In the genomic region with DNA sequence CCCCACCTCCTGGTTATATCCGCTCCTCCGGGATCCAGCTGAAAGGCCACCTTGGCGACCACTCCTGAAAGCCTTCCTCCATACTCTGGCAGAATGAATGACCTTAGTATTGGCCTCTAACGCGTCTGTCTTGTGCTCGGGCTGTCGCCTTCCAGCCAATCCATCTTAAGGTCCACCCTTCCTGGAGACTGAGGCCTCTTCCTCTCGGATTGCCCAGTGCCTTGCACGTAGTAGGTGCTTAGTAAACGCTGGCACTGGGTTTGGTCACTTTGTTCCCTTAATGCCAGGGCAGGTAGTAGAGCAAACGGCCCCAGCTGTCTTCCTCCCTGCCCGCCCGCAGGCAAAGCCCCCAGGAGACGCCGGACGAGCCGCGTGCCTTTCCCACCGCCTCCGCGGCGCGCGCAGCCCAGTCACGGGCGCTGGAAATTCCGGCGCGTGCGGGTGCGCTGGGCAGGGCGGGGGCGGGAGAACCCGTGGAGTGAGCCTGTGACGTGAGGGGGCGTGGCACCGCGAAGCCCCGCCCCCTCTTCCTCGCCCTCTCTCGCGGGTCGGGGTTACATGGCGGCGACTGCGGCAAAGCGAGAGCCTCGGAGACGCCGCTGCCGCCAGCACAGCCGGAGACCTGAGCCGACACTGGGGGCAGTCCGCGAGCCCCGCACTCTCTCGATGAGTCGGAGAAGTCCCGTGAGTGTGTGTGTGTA, we compare ENCODE assay signal across 8 cellular contexts. TPM values are rescaled to one million over a fixed set of nuclear protein-coding genes. Genes with fewer than 3 reads are reported as not detected.
A peak's percentile ranks its signal among the peaks of the same experiment; 100 is the strongest.
DNase-seq lines count a peak whose midpoint lies in the region; ATAC-seq and TF ChIP-seq lines count a peak whose summit lies in the region.

Gene MAPK6 (plus strand): TSS at position 527 of the 701 bp plus-strand sequence. CDS start 27,242 bp downstream, outside the sequence.

- H3K36me3 Mint-ChIP-seq in activated CD8-positive, alpha-beta T cell treated with anti-CD3 and anti-CD28 coated beads for 36 hours (ENCODE audit: low read depth): peaks cover 9% of the 10 kb centered on the region

- peaks cover 8% of the 10 kb centered on the region in 2 donors for H3K4me1 ChIP-seq in lung (ENCODE audit: control insufficient read depth in 2 of 2, insufficient read depth in 2 of 2, low read length in 2 of 2)

- peak within 1 kb of the TSS; percentile 79 for H3K4me3 ChIP-seq in lung

- no peaks in the 10 kb centered on the region for H3K27me3 ChIP-seq in lung (ENCODE audit: control insufficient read depth, insufficient read depth)

- POLR2A ChIA-PET in activated CD8-positive, alpha-beta T cell treated with anti-CD3 and anti-CD28 coated beads for 36 hours (lab: Charles Lee): interaction anchor here (0.7 to 4.0 kb wide), 2 partner anchors 14 to 22 kb away, joined by 3 to 30 read pairs; no protein-coding TSS in a partner anchor

- peak; percentile 99 for DNase-seq in CD1c-positive myeloid dendritic cell (ENCODE audit: extremely low spot score)
- DNase-seq in NCI-H82 treated with DMSO at 0.1 percent for 48 hours (lab: John Stamatoyannopoulos, UW; ENCODE audit: unreplicated experiment): peak; percentile 69
- peak; percentile 95 for DNase-seq in activated CD8-positive, alpha-beta T cell treated with anti-CD3 and anti-CD28 coated beads for 36 hours
- peak; percentile 95 for DNase-seq in ecto neural progenitor cell (ENCODE audit: low spot score)
- DNase-seq in lung (ENCODE audit: low spot score): peak; percentile 92
- peak; percentile 85 to 94 (median 85) for DNase-seq in stimulated activated CD4-positive, alpha-beta T cell treated with anti-CD3 and anti-CD28 coated beads, TNF-alpha, amount 100 ng/mL, for 24 hours (ENCODE audit: low read depth in 3 of 3)

- H3K4me1 Mint-ChIP-seq in activated CD8-positive, alpha-beta T cell treated with anti-CD3 and anti-CD28 coated beads for 36 hours (ENCODE audit: low read depth): peaks cover 34% of the 10 kb centered on the region

- TF ChIP-seq CTCF in activated CD8-positive, alpha-beta T cell treated with anti-CD3 and anti-CD28 coated beads for 36 hours (IDR thresholded peaks at IDR 0.05): no peak
- no peak for TF ChIP-seq CTCF in lung (IDR thresholded peaks at IDR 0.05; ENCODE audit: control extremely low read depth, extremely low read depth)

- no peaks in the 10 kb centered on the region for H3K9me3 Mint-ChIP-seq in activated CD8-positive, alpha-beta T cell treated with anti-CD3 and anti-CD28 coated beads for 36 hours

- ATAC-seq in GM19372 (IDR thresholded peaks at IDR 0.05; ENCODE audit: low read depth, unreplicated experiment) (peak; percentile 74), HG03521 (IDR thresholded peaks at IDR 0.05; ENCODE audit: unreplicated experiment) (peak; percentile 69), lung (ENCODE audit: insufficient read depth, low FRiP score) (peak; percentile 90)
- ATAC-seq in activated CD8-positive, alpha-beta T cell treated with anti-CD3 and anti-CD28 coated beads for 36 hours: peak; percentile 82

- H3K4me3 Mint-ChIP-seq in activated CD8-positive, alpha-beta T cell treated with anti-CD3 and anti-CD28 coated beads for 36 hours: peak within 1 kb of the TSS; percentile 90

- H3K36me3 ChIP-seq in lung (ENCODE audit: control insufficient read depth in 2 of 2, insufficient read depth in 2 of 2, low read length in 2 of 2): no peaks in the 10 kb centered on the region

- CTCF ChIA-PET in activated CD8-positive, alpha-beta T cell treated with anti-CD3 and anti-CD28 coated beads for 36 hours (lab: Charles Lee): no interaction called here

- H3K9me3 ChIP-seq in lung (ENCODE audit: control insufficient read depth in 2 of 2, insufficient read depth in 1 of 2, low read length in 1 of 2): no peaks in the 10 kb centered on the region

- H3K27ac ChIP-seq in lung (ENCODE audit: low read depth in 1 of 2, low read length in 1 of 2): peak within 1 kb of the TSS; percentile 97 to 100

- 4 to 7% methylated on average over 43 to 59 of the region's 59 CpGs for WGBS in lung, 2 donors

- intact Hi-C loops in activated CD8-positive, alpha-beta T cell treated with anti-CD3 and anti-CD28 coated beads for 36 hours (cut with micrococcal nuclease): no loop called here

- H3K27ac Mint-ChIP-seq in activated CD8-positive, alpha-beta T cell treated with anti-CD3 and anti-CD28 coated beads for 36 hours: peak within 1 kb of the TSS; percentile 97

- no peaks in the 10 kb centered on the region for H3K27me3 Mint-ChIP-seq in activated CD8-positive, alpha-beta T cell treated with anti-CD3 and anti-CD28 coated beads for 36 hours

RNA-seq across cellular contexts. Expression of gene MAPK6, which starts in this region (rescaled TPM):
- total RNA-seq in activated CD8-positive, alpha-beta T cell treated with anti-CD3 and anti-CD28 coated beads for 36 hours: 10 to 100 TPM; 40.5 to 42.2 TPM
- total RNA-seq in lung: 10 to 100 TPM; 28.0 to 39.8 TPM
- 10 to 100 TPM in 1 of 2 donors, 1 to 10 TPM in 1; 5.4 to 21.2 TPM for polyA plus RNA-seq in lung

Comparison
In these comparisons a context has a peak if more than half of its experiments do, and no peak if none do; other contexts are left out.
1. Peak in every context shown above with its lines: DNase-seq, ATAC-seq, H3K4me3 ChIP-seq and H3K27ac ChIP-seq.